36 cellular contexts compared by ENCODE assay signal in genomic region chr6:34859951-34860350, GRCh38.
"Had no signal": no experiment of that assay in that cellular context is flagged by ENCODE, and none has a peak within 500 bp of the region (broad histone marks: within the 10 kb centered on the region; RNA-seq: fewer than 3 reads in every experiment).

No MANE protein-coding gene starts in this region.

- H3K27ac Mint-ChIP-seq: activated CD4-positive, alpha-beta memory T cell treated with anti-CD3 and anti-CD28 coated beads, Interleukin-2, amount 10 ng/mL, durations not matched to agents 7 days and 5 days; activated CD4-positive, alpha-beta T cell treated with anti-CD3 and anti-CD28 coated beads, Interleukin-2, amount 10 ng/mL, durations not matched to agents 7 days and 5 days; activated CD8-positive, alpha-beta memory T cell treated with anti-CD3 and anti-CD28 coated beads, Interleukin-2, amount 10 ng/mL, durations not matched to agents 7 days and 5 days; activated naive CD4-positive, alpha-beta T cell treated with anti-CD3 and anti-CD28 coated beads for 36 hours; activated naive CD4-positive, alpha-beta T cell treated with anti-CD3 and anti-CD28 coated beads, Interleukin-2, amount 50 U/mL, for 24 hours; activated naive CD8-positive, alpha-beta T cell treated with anti-CD3 and anti-CD28 coated beads for 36 hours; activated naive CD8-positive, alpha-beta T cell treated with anti-CD3 and anti-CD28 coated beads, Interleukin-2, amount 50 U/mL, for 24 hours; activated T-helper 1 cell treated with anti-CD3 and anti-CD28 coated beads, Interleukin-12 subunit alpha, Interleukin-12 subunit beta, Interleukin-2, Interleukin-4 antibody, amounts not matched to agents 30 ng/mL and 10 ng/mL and 1 ng/mL, durations not matched to agents 14 hours and 24 hours and 36 hours; activated T-helper 2 cell treated with anti-CD3 and anti-CD28 coated beads, Interferon-gamma antibody, Interleukin-2, Interleukin-4, amounts not matched to agents 10 μg/mL and 5 μg/mL and 100 μg/mL, durations not matched to agents 14 hours and 24 hours and 36 hours; dendritic cell treated with granulocyte-macrophage colony-stimulating factor and Interleukin-4, amounts not matched to agents 40 ng/mL and 50 ng/mL, for 4 days; effector memory CD8-positive, alpha-beta T cell; WTC11 had no signal

- H3K27ac ChIP-seq: adrenal gland, body of pancreas, coronary artery, dorsolateral prefrontal cortex, esophagus muscularis mucosa, foreskin keratinocyte, gastrocnemius medialis, heart left ventricle, VCaP had no signal

- H3K4me3 ChIP-seq: adrenal gland, body of pancreas, coronary artery, dorsolateral prefrontal cortex, esophagus muscularis mucosa, gastrocnemius medialis, heart left ventricle had no signal

- FAIRE-seq: TTC549 had no signal

- ATAC-seq: activated CD8-positive, alpha-beta memory T cell treated with anti-CD3 and anti-CD28 coated beads, Interleukin-2, amount 10 ng/mL, durations not matched to agents 7 days and 5 days; activated naive CD8-positive, alpha-beta T cell treated with anti-CD3 and anti-CD28 coated beads, Interleukin-2, amount 50 U/mL, for 24 hours; body of pancreas; effector memory CD8-positive, alpha-beta T cell; foreskin keratinocyte; gastrocnemius medialis; heart left ventricle; WTC11 had no signal

- H3K27me3 Mint-ChIP-seq: activated CD4-positive, alpha-beta memory T cell treated with anti-CD3 and anti-CD28 coated beads, Interleukin-2, amount 10 ng/mL, durations not matched to agents 7 days and 5 days; activated CD4-positive, alpha-beta T cell treated with anti-CD3 and anti-CD28 coated beads, Interleukin-2, amount 10 ng/mL, durations not matched to agents 7 days and 5 days; activated CD8-positive, alpha-beta memory T cell treated with anti-CD3 and anti-CD28 coated beads, Interleukin-2, amount 10 ng/mL, durations not matched to agents 7 days and 5 days; activated naive CD4-positive, alpha-beta T cell treated with anti-CD3 and anti-CD28 coated beads, Interleukin-2, amount 50 U/mL, for 24 hours; activated naive CD8-positive, alpha-beta T cell treated with anti-CD3 and anti-CD28 coated beads for 36 hours; activated naive CD8-positive, alpha-beta T cell treated with anti-CD3 and anti-CD28 coated beads, Interleukin-2, amount 50 U/mL, for 24 hours; dendritic cell treated with granulocyte-macrophage colony-stimulating factor and Interleukin-4, amounts not matched to agents 40 ng/mL and 50 ng/mL, for 4 days; effector memory CD8-positive, alpha-beta T cell had no signal

- H3K4me1 Mint-ChIP-seq: activated CD4-positive, alpha-beta memory T cell treated with anti-CD3 and anti-CD28 coated beads, Interleukin-2, amount 10 ng/mL, durations not matched to agents 7 days and 5 days; activated CD4-positive, alpha-beta T cell treated with anti-CD3 and anti-CD28 coated beads, Interleukin-2, amount 10 ng/mL, durations not matched to agents 7 days and 5 days; activated CD8-positive, alpha-beta memory T cell treated with anti-CD3 and anti-CD28 coated beads, Interleukin-2, amount 10 ng/mL, durations not matched to agents 7 days and 5 days; activated naive CD4-positive, alpha-beta T cell treated with anti-CD3 and anti-CD28 coated beads, Interleukin-2, amount 50 U/mL, for 24 hours; activated naive CD8-positive, alpha-beta T cell treated with anti-CD3 and anti-CD28 coated beads for 36 hours; activated naive CD8-positive, alpha-beta T cell treated with anti-CD3 and anti-CD28 coated beads, Interleukin-2, amount 50 U/mL, for 24 hours; WTC11 had no signal

- DNase-seq: activated CD4-positive, alpha-beta memory T cell treated with anti-CD3 and anti-CD28 coated beads, Interleukin-2, amount 10 ng/mL, durations not matched to agents 7 days and 5 days; activated CD4-positive, alpha-beta T cell treated with anti-CD3 and anti-CD28 coated beads for 1 hour; activated CD4-positive, alpha-beta T cell treated with anti-CD3 and anti-CD28 coated beads for 4 hours; activated CD4-positive, alpha-beta T cell treated with anti-CD3 and anti-CD28 coated beads, Interleukin-2, amount 10 ng/mL, durations not matched to agents 7 days and 5 days; activated CD4-positive, alpha-beta T cell treated with anti-CD3 and anti-CD28 coated beads, Interleukin-2, amount 50 U/mL, for 4 hours; activated CD8-positive, alpha-beta memory T cell treated with anti-CD3 and anti-CD28 coated beads, Interleukin-2, amount 10 ng/mL, durations not matched to agents 7 days and 5 days; activated CD8-positive, alpha-beta memory T cell treated with anti-CD3 and anti-CD28 coated beads, Interleukin-2, amount 50 U/mL, for 4 hours; activated effector memory CD4-positive, alpha-beta T cell treated with anti-CD3 and anti-CD28 coated beads, Interleukin-2, amount 50 U/mL, for 16 hours; activated naive CD4-positive, alpha-beta T cell treated with anti-CD3 and anti-CD28 coated beads for 36 hours; activated naive CD8-positive, alpha-beta T cell treated with anti-CD3 and anti-CD28 coated beads for 36 hours; activated naive CD8-positive, alpha-beta T cell treated with anti-CD3 and anti-CD28 coated beads, Interleukin-2, amount 50 U/mL, for 24 hours; activated T-cell treated with anti-CD3 and anti-CD28 coated beads, Interleukin-2, amount 50 U/mL, for 1 hour; activated T-cell treated with anti-CD3 and anti-CD28 coated beads, Interleukin-2, amount 50 U/mL, for 48 hours; adrenal gland; amygdala; aorta; body of pancreas; central memory CD4-positive, alpha-beta T cell; cerebellar nuclear complex; dorsolateral prefrontal cortex; effector memory CD8-positive, alpha-beta T cell; erythroblast; foreskin keratinocyte; gastrocnemius medialis; glutamatergic neuron; heart left ventricle; T-helper 2 cell had no signal

- H3K4me1 ChIP-seq: adrenal gland, body of pancreas, esophagus muscularis mucosa, foreskin keratinocyte had no signal

- H3K4me3 Mint-ChIP-seq: activated CD4-positive, alpha-beta memory T cell treated with anti-CD3 and anti-CD28 coated beads, Interleukin-2, amount 10 ng/mL, durations not matched to agents 7 days and 5 days; activated CD4-positive, alpha-beta T cell treated with anti-CD3 and anti-CD28 coated beads, Interleukin-2, amount 10 ng/mL, durations not matched to agents 7 days and 5 days; activated CD8-positive, alpha-beta memory T cell treated with anti-CD3 and anti-CD28 coated beads, Interleukin-2, amount 10 ng/mL, durations not matched to agents 7 days and 5 days; activated naive CD4-positive, alpha-beta T cell treated with anti-CD3 and anti-CD28 coated beads for 36 hours; activated naive CD4-positive, alpha-beta T cell treated with anti-CD3 and anti-CD28 coated beads, Interleukin-2, amount 50 U/mL, for 24 hours; activated naive CD8-positive, alpha-beta T cell treated with anti-CD3 and anti-CD28 coated beads for 36 hours; activated naive CD8-positive, alpha-beta T cell treated with anti-CD3 and anti-CD28 coated beads, Interleukin-2, amount 50 U/mL, for 24 hours; activated T-helper 1 cell treated with anti-CD3 and anti-CD28 coated beads, Interleukin-12 subunit alpha, Interleukin-12 subunit beta, Interleukin-2, Interleukin-4 antibody, amounts not matched to agents 30 ng/mL and 10 ng/mL and 1 ng/mL, durations not matched to agents 14 hours and 24 hours and 36 hours; dendritic cell treated with granulocyte-macrophage colony-stimulating factor and Interleukin-4, amounts not matched to agents 40 ng/mL and 50 ng/mL, for 4 days; effector memory CD8-positive, alpha-beta T cell; WTC11 had no signal

- H3K27me3 ChIP-seq: adrenal gland, body of pancreas, dorsolateral prefrontal cortex, esophagus muscularis mucosa, foreskin keratinocyte, gastrocnemius medialis, heart left ventricle had no signal

- H3K9me3 Mint-ChIP-seq: activated CD4-positive, alpha-beta memory T cell treated with anti-CD3 and anti-CD28 coated beads, Interleukin-2, amount 10 ng/mL, durations not matched to agents 7 days and 5 days; activated CD4-positive, alpha-beta T cell treated with anti-CD3 and anti-CD28 coated beads, Interleukin-2, amount 10 ng/mL, durations not matched to agents 7 days and 5 days; activated naive CD4-positive, alpha-beta T cell treated with anti-CD3 and anti-CD28 coated beads for 36 hours; activated naive CD4-positive, alpha-beta T cell treated with anti-CD3 and anti-CD28 coated beads, Interleukin-2, amount 50 U/mL, for 24 hours; activated naive CD8-positive, alpha-beta T cell treated with anti-CD3 and anti-CD28 coated beads for 36 hours; activated naive CD8-positive, alpha-beta T cell treated with anti-CD3 and anti-CD28 coated beads, Interleukin-2, amount 50 U/mL, for 24 hours; activated T-helper 1 cell treated with anti-CD3 and anti-CD28 coated beads, Interleukin-12 subunit alpha, Interleukin-12 subunit beta, Interleukin-2, Interleukin-4 antibody, amounts not matched to agents 30 ng/mL and 10 ng/mL and 1 ng/mL, durations not matched to agents 14 hours and 24 hours and 36 hours; activated T-helper 2 cell treated with anti-CD3 and anti-CD28 coated beads, Interferon-gamma antibody, Interleukin-2, Interleukin-4, amounts not matched to agents 10 μg/mL and 5 μg/mL and 100 μg/mL, durations not matched to agents 14 hours and 24 hours and 36 hours; dendritic cell treated with granulocyte-macrophage colony-stimulating factor and Interleukin-4, amounts not matched to agents 40 ng/mL and 50 ng/mL, for 4 days; effector memory CD8-positive, alpha-beta T cell; WTC11 had no signal

- H3K9me3 ChIP-seq: adrenal gland, body of pancreas, esophagus muscularis mucosa, gastrocnemius medialis, heart left ventricle had no signal
